In the genomic region with DNA sequence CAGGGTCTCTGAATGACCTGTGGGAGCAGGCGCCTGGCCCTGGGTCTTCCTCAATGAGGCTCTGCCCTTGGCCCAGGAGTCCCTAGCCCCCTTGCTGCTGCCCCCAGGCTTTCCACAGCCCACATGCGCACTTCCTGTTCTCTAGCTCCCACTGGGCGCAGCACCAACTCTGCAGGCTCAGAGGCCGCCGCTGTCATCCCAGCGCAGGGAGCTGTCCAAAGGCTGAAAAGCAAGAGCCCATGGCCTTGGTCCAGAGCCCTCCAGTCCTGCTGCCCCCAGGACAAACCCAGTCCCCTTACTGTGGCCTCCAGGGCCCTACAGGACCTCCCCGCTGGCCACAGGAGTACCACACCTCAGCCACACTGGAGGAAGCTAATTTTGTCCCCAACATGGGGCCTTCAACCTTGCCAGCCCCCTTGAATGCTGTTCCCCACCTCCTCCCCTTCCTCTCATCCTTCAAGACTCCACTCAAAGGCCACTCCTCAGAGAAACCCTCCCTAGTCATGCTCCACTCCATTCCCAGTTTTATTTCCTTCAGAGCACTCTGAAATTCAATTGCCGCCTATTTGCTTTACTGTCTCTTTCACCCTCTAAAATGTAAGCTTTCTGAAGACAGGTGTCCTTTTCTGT, we compare ENCODE assay signal across 9 cellular contexts. TPM values are rescaled to one million over a fixed set of nuclear protein-coding genes. Genes with fewer than 3 reads are reported as not detected.
DNase-seq lines count a peak whose midpoint lies in the region; ATAC-seq and TF ChIP-seq lines count a peak whose summit lies in the region.
"Had no signal": no experiment of that assay in that cellular context is flagged by ENCODE, and none has a peak within 500 bp of the region (broad histone marks: within the 10 kb centered on the region; RNA-seq: fewer than 3 reads in every experiment).

No MANE protein-coding gene starts in this region.

- no peak overlapping the region for H3K4me3 Mint-ChIP-seq in endothelial cell (ENCODE audit: unreplicated experiment)
- H3K4me3 Mint-ChIP-seq in natural killer cell treated with Interleukin-12 subunit alpha and Interleukin-12 subunit beta and Interleukin-15 and Interleukin-18, amount 100 ng/mL, for 72 hours = no peak overlapping the region
- H3K4me3 Mint-ChIP-seq: activated T-cell treated with anti-CD3 and anti-CD28 coated beads, Interleukin-2, amount 50 U/mL, for 4 hours had no signal

- 0 out of 2 replicates have a peak, but pooled peaks cover 13% of the 10 kb centered on the region for H4K20me1 ChIP-seq in DND-41 (ENCODE audit: insufficient read depth, low read length)

- no peak overlapping the region for H3K9ac ChIP-seq in DND-41 (ENCODE audit: low read depth, low read length)

- no peaks in the 10 kb centered on the region for H3K36me3 Mint-ChIP-seq in endothelial cell (ENCODE audit: low read depth, unreplicated experiment)
- peaks cover 7% of the 10 kb centered on the region for H3K36me3 Mint-ChIP-seq in natural killer cell treated with Interleukin-12 subunit alpha and Interleukin-12 subunit beta and Interleukin-15 and Interleukin-18, amount 100 ng/mL, for 72 hours

- H3K4me1 Mint-ChIP-seq in endothelial cell (ENCODE audit: unreplicated experiment) = peaks cover 4% of the 10 kb centered on the region
- H3K4me1 Mint-ChIP-seq in natural killer cell treated with Interleukin-12 subunit alpha and Interleukin-12 subunit beta and Interleukin-15 and Interleukin-18, amount 100 ng/mL, for 72 hours (ENCODE audit: low read depth in 2 of 2) = peaks cover 6 to 13% of the 10 kb centered on the region in 2 donors

- DNase-seq in DND-41 (peak; percentile 77), NOMO-1 treated with dmso at 0.1 percent for 144 hours (lab: John Stamatoyannopoulos, UW; ENCODE audit: unreplicated experiment) (peak; percentile 61), endothelial cell (ENCODE audit: low spot score) (peak; percentile 89)
- no peak for DNase-seq in natural killer cell treated with Interleukin-12 subunit alpha and Interleukin-12 subunit beta and Interleukin-15 and Interleukin-18, amount 100 ng/mL, for 72 hours (ENCODE audit: low spot score)
- no peak for DNase-seq in stimulated activated CD4-positive, alpha-beta T cell treated with anti-CD3 and anti-CD28 coated beads, Interleukin-12 subunit alpha, Interleukin-12 subunit beta, amount 100 ng/mL, for 4 hours
- DNase-seq: activated T-cell treated with anti-CD3 and anti-CD28 coated beads, Interleukin-2, amount 50 U/mL, for 4 hours had no signal

- H3K27me3 Mint-ChIP-seq in endothelial cell (ENCODE audit: unreplicated experiment) = peaks cover 13% of the 10 kb centered on the region
- H3K27me3 Mint-ChIP-seq in natural killer cell treated with Interleukin-12 subunit alpha and Interleukin-12 subunit beta and Interleukin-15 and Interleukin-18, amount 100 ng/mL, for 72 hours = peaks cover 0 to 1% of the 10 kb centered on the region in 2 donors

- no peaks in the 10 kb centered on the region for H3K9me3 Mint-ChIP-seq in endothelial cell (ENCODE audit: unreplicated experiment)
- H3K9me3 Mint-ChIP-seq in natural killer cell treated with Interleukin-12 subunit alpha and Interleukin-12 subunit beta and Interleukin-15 and Interleukin-18, amount 100 ng/mL, for 72 hours = no peaks in the 10 kb centered on the region
- H3K9me3 Mint-ChIP-seq: activated T-cell treated with anti-CD3 and anti-CD28 coated beads, Interleukin-2, amount 50 U/mL, for 4 hours had no signal

- H3K27ac ChIP-seq in DND-41 (ENCODE audit: low read length) = no peak overlapping the region

- no peak overlapping the region for H2AFZ ChIP-seq in DND-41 (ENCODE audit: low read depth, low read length)

- no peaks in the 10 kb centered on the region for H3K36me3 ChIP-seq in DND-41 (ENCODE audit: insufficient read depth, low read length)

- H3K4me1 ChIP-seq in DND-41 (ENCODE audit: insufficient read depth, low read length) = peaks cover 8% of the 10 kb centered on the region

- H3K9me3 ChIP-seq in DND-41 (ENCODE audit: insufficient read depth, low read length, severe bottlenecking) = no peaks in the 10 kb centered on the region

- peak; percentile 93 for ATAC-seq in DND-41 (ENCODE audit: insufficient read depth, low read depth)
- peak; percentile 43 to 51 for ATAC-seq in natural killer cell treated with Interleukin-12 subunit alpha and Interleukin-12 subunit beta and Interleukin-15 and Interleukin-18, amount 100 ng/mL, for 72 hours
- no peak for ATAC-seq in GM18517 (IDR thresholded peaks at IDR 0.05; ENCODE audit: unreplicated experiment)
- ATAC-seq in GM19467 (IDR thresholded peaks at IDR 0.05; ENCODE audit: unreplicated experiment) = no peak
- no peak for ATAC-seq in HG02870 (IDR thresholded peaks at IDR 0.05; ENCODE audit: unreplicated experiment)

- no peak overlapping the region for H3K4me2 ChIP-seq in DND-41 (ENCODE audit: insufficient read depth, low read length)

- no peaks in the 10 kb centered on the region for H3K27me3 ChIP-seq in DND-41 (ENCODE audit: insufficient read depth, low read length, poor library complexity)

- no peaks in the 10 kb centered on the region for H3K79me2 ChIP-seq in DND-41 (ENCODE audit: insufficient read depth, low read length)

- H3K4me3 ChIP-seq in DND-41 (ENCODE audit: low read depth in 1 of 2, low read length in 2 of 2) = no peak overlapping the region

- TF ChIP-seq CTCF in DND-41 (IDR thresholded peaks at IDR 0.05; ENCODE audit: borderline replicate concordance, extremely low read depth, low read length, poor library complexity, severe bottlenecking) (peak; percentile 29), endothelial cell (IDR thresholded peaks at IDR 0.05; ENCODE audit: unreplicated experiment) (no peak)

- H3K27ac Mint-ChIP-seq in endothelial cell (ENCODE audit: unreplicated experiment) = no peak overlapping the region
- H3K27ac Mint-ChIP-seq in natural killer cell treated with Interleukin-12 subunit alpha and Interleukin-12 subunit beta and Interleukin-15 and Interleukin-18, amount 100 ng/mL, for 72 hours = no peak overlapping the region

RNA-seq across cellular contexts. Expression of a gene that starts 8.0 kb away (rescaled TPM):
- 5.7 TPM for total RNA-seq in endothelial cell (ENCODE audit: unreplicated experiment)
- 10 to 100 TPM; 21.6 to 30.5 TPM for total RNA-seq in natural killer cell treated with Interleukin-12 subunit alpha and Interleukin-12 subunit beta and Interleukin-15 and Interleukin-18, amount 100 ng/mL, for 72 hours

Comparison
In these comparisons a context has a peak if more than half of its experiments do, and no peak if none do; other contexts are left out.
1. ATAC-seq: peak in DND-41 (single experiment) and natural killer cell treated with Interleukin-12 subunit alpha and Interleukin-12 subunit beta and Interleukin-15 and Interleukin-18, amount 100 ng/mL, for 72 hours (2 of 2); none in GM18517 (single experiment), GM19467 (single experiment) and HG02870 (single experiment).
2. DNase-seq: peak in DND-41 (single experiment), NOMO-1 treated with dmso at 0.1 percent for 144 hours (single experiment) and endothelial cell (single experiment); none in natural killer cell treated with Interleukin-12 subunit alpha and Interleukin-12 subunit beta and Interleukin-15 and Interleukin-18, amount 100 ng/mL, for 72 hours (single experiment) and stimulated activated CD4-positive, alpha-beta T cell treated with anti-CD3 and anti-CD28 coated beads, Interleukin-12 subunit alpha, Interleukin-12 subunit beta, amount 100 ng/mL, for 4 hours (single experiment).